1 cellular context compared by ENCODE assay signal in the genomic region with DNA sequence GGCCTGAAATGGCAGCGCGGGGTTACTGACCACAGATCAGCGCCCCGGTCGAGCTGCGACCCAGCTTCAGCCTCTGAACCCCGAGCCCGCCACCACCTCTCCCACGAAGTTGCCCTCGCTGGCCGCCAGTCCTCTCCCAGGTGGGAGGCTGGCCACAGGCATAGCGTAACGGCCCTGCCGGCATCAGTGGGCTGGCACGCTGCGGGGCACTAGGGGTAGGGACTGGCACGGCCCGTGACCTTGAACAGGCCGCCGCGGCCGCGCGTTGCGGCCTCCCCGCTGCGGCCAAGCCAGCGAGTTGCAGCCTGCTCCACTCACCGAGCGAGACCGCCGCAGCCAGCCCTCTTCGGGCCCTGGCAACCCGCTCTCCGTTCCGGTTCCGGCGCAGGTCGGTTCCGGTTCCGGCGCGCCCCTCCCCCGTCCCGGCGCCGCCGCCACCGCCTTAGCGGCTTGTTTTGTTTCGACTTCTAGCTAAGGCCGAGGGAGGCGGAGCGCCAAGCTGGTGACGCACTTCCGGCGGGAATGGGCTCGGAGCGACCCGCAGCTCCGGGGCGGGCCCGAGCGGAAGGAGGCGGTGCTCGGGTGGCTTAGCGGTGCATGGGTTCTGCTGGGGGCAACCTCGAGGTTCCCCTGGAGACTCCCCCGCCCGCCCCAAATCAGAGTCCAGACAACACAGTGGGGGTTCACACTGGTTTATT.
TF ChIP-seq lines count a peak whose summit lies in the region.

Gene USP19 (minus strand): TSS at position 386 of the 698 bp plus-strand sequence. CDS start 1,678 bp downstream, outside the sequence.

TF ChIP-seq in K562, 482 proteins besides CTCF, POLR2A, EP300 and RAD21 (continued from another document):
- no peak for TF ChIP-seq ZNF407 (IDR thresholded peaks at IDR 0.05; ENCODE audit: low read depth)
- peak in 1 of 2 experiments; percentile 69; a peak in 2 of 4 replicates for TF ChIP-seq HDAC1 (IDR thresholded peaks at IDR 0.05)
- peak; percentile 93 for TF ChIP-seq FOXK2 (conservative IDR thresholded peaks at IDR 0.05 in 1 of 2, IDR thresholded peaks at IDR 0.05 in 1 of 2; ENCODE audit: low read depth in 2 of 2)
- TF ChIP-seq CBX3 (IDR thresholded peaks at IDR 0.05; ENCODE audit: borderline replicate concordance in 1 of 2, low read length in 2 of 2), result no peak
- TF ChIP-seq, protein P1, sequence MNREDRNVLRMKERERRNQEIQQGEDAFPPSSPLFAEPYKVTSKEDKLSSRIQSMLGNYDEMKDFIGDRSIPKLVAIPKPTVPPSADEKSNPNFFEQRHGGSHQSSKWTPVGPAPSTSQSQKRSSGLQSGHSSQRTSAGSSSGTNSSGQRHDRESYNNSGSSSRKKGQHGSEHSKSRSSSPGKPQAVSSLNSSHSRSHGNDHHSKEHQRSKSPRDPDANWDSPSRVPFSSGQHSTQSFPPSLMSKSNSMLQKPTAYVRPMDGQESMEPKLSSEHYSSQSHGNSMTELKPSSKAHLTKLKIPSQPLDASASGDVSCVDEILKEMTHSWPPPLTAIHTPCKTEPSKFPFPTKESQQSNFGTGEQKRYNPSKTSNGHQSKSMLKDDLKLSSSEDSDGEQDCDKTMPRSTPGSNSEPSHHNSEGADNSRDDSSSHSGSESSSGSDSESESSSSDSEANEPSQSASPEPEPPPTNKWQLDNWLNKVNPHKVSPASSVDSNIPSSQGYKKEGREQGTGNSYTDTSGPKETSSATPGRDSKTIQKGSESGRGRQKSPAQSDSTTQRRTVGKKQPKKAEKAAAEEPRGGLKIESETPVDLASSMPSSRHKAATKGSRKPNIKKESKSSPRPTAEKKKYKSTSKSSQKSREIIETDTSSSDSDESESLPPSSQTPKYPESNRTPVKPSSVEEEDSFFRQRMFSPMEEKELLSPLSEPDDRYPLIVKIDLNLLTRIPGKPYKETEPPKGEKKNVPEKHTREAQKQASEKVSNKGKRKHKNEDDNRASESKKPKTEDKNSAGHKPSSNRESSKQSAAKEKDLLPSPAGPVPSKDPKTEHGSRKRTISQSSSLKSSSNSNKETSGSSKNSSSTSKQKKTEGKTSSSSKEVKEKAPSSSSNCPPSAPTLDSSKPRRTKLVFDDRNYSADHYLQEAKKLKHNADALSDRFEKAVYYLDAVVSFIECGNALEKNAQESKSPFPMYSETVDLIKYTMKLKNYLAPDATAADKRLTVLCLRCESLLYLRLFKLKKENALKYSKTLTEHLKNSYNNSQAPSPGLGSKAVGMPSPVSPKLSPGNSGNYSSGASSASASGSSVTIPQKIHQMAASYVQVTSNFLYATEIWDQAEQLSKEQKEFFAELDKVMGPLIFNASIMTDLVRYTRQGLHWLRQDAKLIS (CRISPR knock-in tag; IDR thresholded peaks at IDR 0.05), result peak; percentile 59; the same call in 1 of the 2 replicates
- TF ChIP-seq, protein P2, sequence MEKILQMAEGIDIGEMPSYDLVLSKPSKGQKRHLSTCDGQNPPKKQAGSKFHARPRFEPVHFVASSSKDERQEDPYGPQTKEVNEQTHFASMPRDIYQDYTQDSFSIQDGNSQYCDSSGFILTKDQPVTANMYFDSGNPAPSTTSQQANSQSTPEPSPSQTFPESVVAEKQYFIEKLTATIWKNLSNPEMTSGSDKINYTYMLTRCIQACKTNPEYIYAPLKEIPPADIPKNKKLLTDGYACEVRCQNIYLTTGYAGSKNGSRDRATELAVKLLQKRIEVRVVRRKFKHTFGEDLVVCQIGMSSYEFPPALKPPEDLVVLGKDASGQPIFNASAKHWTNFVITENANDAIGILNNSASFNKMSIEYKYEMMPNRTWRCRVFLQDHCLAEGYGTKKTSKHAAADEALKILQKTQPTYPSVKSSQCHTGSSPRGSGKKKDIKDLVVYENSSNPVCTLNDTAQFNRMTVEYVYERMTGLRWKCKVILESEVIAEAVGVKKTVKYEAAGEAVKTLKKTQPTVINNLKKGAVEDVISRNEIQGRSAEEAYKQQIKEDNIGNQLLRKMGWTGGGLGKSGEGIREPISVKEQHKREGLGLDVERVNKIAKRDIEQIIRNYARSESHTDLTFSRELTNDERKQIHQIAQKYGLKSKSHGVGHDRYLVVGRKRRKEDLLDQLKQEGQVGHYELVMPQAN (IDR thresholded peaks at IDR 0.05; ENCODE audit: borderline replicate concordance), result peak; percentile 56; the same call in 1 of the 2 replicates
- TF ChIP-seq, protein P3, sequence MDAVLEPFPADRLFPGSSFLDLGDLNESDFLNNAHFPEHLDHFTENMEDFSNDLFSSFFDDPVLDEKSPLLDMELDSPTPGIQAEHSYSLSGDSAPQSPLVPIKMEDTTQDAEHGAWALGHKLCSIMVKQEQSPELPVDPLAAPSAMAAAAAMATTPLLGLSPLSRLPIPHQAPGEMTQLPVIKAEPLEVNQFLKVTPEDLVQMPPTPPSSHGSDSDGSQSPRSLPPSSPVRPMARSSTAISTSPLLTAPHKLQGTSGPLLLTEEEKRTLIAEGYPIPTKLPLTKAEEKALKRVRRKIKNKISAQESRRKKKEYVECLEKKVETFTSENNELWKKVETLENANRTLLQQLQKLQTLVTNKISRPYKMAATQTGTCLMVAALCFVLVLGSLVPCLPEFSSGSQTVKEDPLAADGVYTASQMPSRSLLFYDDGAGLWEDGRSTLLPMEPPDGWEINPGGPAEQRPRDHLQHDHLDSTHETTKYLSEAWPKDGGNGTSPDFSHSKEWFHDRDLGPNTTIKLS (IDR thresholded peaks at IDR 0.05; ENCODE audit: borderline replicate concordance, low read depth), result no peak; the same call in 1 of the 2 replicates
- TF ChIP-seq HMG20B (CRISPR knock-in tag; IDR thresholded peaks at IDR 0.05), result no peak
- TF ChIP-seq NFE2 (IDR thresholded peaks at IDR 0.05; ENCODE audit: low read depth), result no peak
- TF ChIP-seq JUNB (CRISPR knock-in tag; conservative IDR thresholded peaks at IDR 0.05), result no peak
- TF ChIP-seq NONO (IDR thresholded peaks at IDR 0.05; ENCODE audit: low read depth in 2 of 2, low read length in 1 of 2), result 0 out of 4 replicates have a peak, but pooled peaks of 1 of the 2 experiments have one; percentile 51
- TF ChIP-seq CREM (IDR thresholded peaks at IDR 0.05; ENCODE audit: low read depth), result peak; percentile 91
